In the genomic region with DNA sequence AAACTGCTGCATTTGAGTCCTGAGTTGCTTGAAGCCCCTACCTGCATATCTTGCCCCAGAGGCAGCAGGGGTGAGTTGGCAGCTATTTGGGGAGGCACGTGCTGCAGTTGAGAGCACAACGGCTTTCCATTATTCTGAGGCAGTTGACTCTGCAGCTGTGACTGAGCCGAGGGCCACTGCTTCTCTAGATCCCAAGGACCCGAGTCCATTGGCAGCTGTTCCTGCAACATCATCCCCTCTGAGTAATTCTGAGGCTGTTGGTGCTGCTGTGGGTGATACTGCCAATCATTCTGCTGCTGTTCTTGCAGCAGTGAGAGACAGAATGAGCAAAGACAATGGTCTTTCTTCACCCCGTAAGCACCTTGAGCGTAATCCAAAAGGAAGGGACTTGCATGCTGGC, we compare ENCODE assay signal across 17 cellular contexts. TPM values are rescaled to one million over a fixed set of nuclear protein-coding genes. Genes with fewer than 3 reads are reported as not detected.
DNase-seq lines count a peak whose midpoint lies in the region; ATAC-seq and TF ChIP-seq lines count a peak whose summit lies in the region.
"Had no signal": no experiment of that assay in that cellular context is flagged by ENCODE, and none has a peak within 500 bp of the region (broad histone marks: within the 10 kb centered on the region; RNA-seq: fewer than 3 reads in every experiment).

No MANE protein-coding gene starts in this region.

- no peak overlapping the region for H3K4me3 ChIP-seq in psoas muscle

- H3K4me1 Mint-ChIP-seq in CD4-positive, alpha-beta T cell (ENCODE audit: low read depth): peaks cover 22% of the 10 kb centered on the region

- no peaks in the 10 kb centered on the region for H3K9me3 Mint-ChIP-seq in CD4-positive, alpha-beta T cell
- H3K9me3 Mint-ChIP-seq: CD8-positive, alpha-beta memory T cell had no signal

- H3K27ac ChIP-seq in CD4-positive, alpha-beta T cell (ENCODE audit: low read depth, low read length): no peak overlapping the region
- H3K27ac ChIP-seq in psoas muscle: no peak overlapping the region
- H3K27ac ChIP-seq: HL-60 had no signal

- no peak for DNase-seq in CD4-positive, alpha-beta T cell
- DNase-seq in amygdala (lab: John Stamatoyannopoulos, UW) (peak in 42 of 56 donors; percentile 2 to 71 (median 26)), hypothalamus (lab: John Stamatoyannopoulos, UW) (peak in 27 of 51 donors; percentile 5 to 60 (median 28)), psoas muscle (no peak), AML-193 (lab: John Stamatoyannopoulos, UW) (no peak)
- DNase-seq: CD8-positive, alpha-beta memory T cell; GF-D8; GOT3; KG1; NCI-H1092 treated with DMSO at 0.1 percent for 48 hours; NCI-H187; PC-3 had no signal

- peaks cover 10 to 57% of the 10 kb centered on the region in 2 donors for H3K36me3 ChIP-seq in psoas muscle (ENCODE audit: insufficient read depth in 1 of 2, low read depth in 1 of 2)

- no peak overlapping the region for H3K4me3 Mint-ChIP-seq in CD4-positive, alpha-beta T cell
- H3K4me3 Mint-ChIP-seq: CD8-positive, alpha-beta memory T cell had no signal

- H3K27me3 Mint-ChIP-seq in CD4-positive, alpha-beta T cell: no peaks in the 10 kb centered on the region
- H3K27me3 Mint-ChIP-seq: CD8-positive, alpha-beta memory T cell had no signal

- H3K27ac Mint-ChIP-seq in CD4-positive, alpha-beta T cell: peak overlapping the region; percentile 33

- no peak for TF ChIP-seq CTCF in CD4-positive, alpha-beta T cell (IDR thresholded peaks at IDR 0.05)
- no peak for TF ChIP-seq CTCF in psoas muscle (IDR thresholded peaks at IDR 0.05)

- H3K9me3 ChIP-seq in CD4-positive, alpha-beta T cell (ENCODE audit: control insufficient read depth, low read length): no peaks in the 10 kb centered on the region
- no peaks in the 10 kb centered on the region for H3K9me3 ChIP-seq in psoas muscle

- POLR2A ChIA-PET in CD4-positive, alpha-beta T cell (lab: Charles Lee): interaction anchor here (0.8 kb wide), 1 partner anchor 13 kb away, joined by 6 read pairs; the partner anchor contains the start of genes KARS1 and TERF2IP

- H3K4me1 ChIP-seq in psoas muscle: no peaks in the 10 kb centered on the region

- H3K36me3 Mint-ChIP-seq in CD4-positive, alpha-beta T cell (ENCODE audit: low read depth): peaks cover 36% of the 10 kb centered on the region

- intact Hi-C loops in CD4-positive, alpha-beta T cell (cut with DNase I, micrococcal nuclease): no loop called here
- intact Hi-C loops in psoas muscle (cut with DNase I): no loop called here

- CTCF ChIA-PET in CD4-positive, alpha-beta T cell (lab: Charles Lee): no interaction called here

- WGBS in psoas muscle, 3 donors: 55 to 68% (median 57%) methylated on average over 6 of the region's 6 CpGs

- ATAC-seq in CD4-positive, alpha-beta T cell (ENCODE audit: poor library complexity): no peak
- ATAC-seq in psoas muscle (peak in 3 of 4 donors; percentile 17 to 35 (median 19)), GM21360 (IDR thresholded peaks at IDR 0.05; ENCODE audit: unreplicated experiment) (no peak), HG02642 (IDR thresholded peaks at IDR 0.05; ENCODE audit: poor library complexity, unreplicated experiment) (no peak)
- ATAC-seq: PC-3 had no signal

- no peaks in the 10 kb centered on the region for H3K27me3 ChIP-seq in CD4-positive, alpha-beta T cell (ENCODE audit: control insufficient read depth, insufficient read depth, low read length)
- H3K27me3 ChIP-seq in psoas muscle (ENCODE audit: insufficient read depth in 3 of 3, low read length in 2 of 3): no peaks in the 10 kb centered on the region

RNA-seq across cellular contexts. Expression of gene TERF2IP, which starts 12.7 kb away (rescaled TPM):
- 100 to 1,000 TPM; 122 to 124 TPM for total RNA-seq in CD4-positive, alpha-beta T cell
- 10 to 100 TPM; 48.0 to 59.0 (median 56.6) TPM for total RNA-seq in psoas muscle
- 10 to 100 TPM; 29.8 to 56.5 (median 45.8) TPM for polyA plus RNA-seq in psoas muscle

RNA-seq across cellular contexts. Expression of gene KARS1, which starts 12.9 kb away (rescaled TPM):
- total RNA-seq in CD4-positive, alpha-beta T cell: 100 to 1,000 TPM; 151 to 153 TPM
- 100 to 1,000 TPM; 162 to 185 (median 178) TPM for total RNA-seq in psoas muscle
- 100 to 1,000 TPM; 172 to 232 (median 208) TPM for polyA plus RNA-seq in psoas muscle

RNA-seq across cellular contexts. Expression of gene CPHXL2, which starts 16.5 kb away (rescaled TPM):
- not detected for total RNA-seq in CD4-positive, alpha-beta T cell
- not detected for total RNA-seq in psoas muscle
- not detected for polyA plus RNA-seq in psoas muscle
- total RNA-seq: CD8-positive, alpha-beta memory T cell; MCF 10A; PC-3 had no signal
- polyA plus RNA-seq: BJ; CD8-positive, alpha-beta memory T cell had no signal

RNA-seq across cellular contexts. Expression of gene ADAT1, which starts 37.2 kb away (rescaled TPM):
- total RNA-seq in CD4-positive, alpha-beta T cell: 10 to 100 TPM; 46.7 to 47.6 TPM
- total RNA-seq in psoas muscle: 10 to 100 TPM; 15.6 to 25.3 (median 20.3) TPM
- 10 to 100 TPM in 2 of 3 donors, 1 to 10 TPM in 1; 6.9 to 26.1 (median 14.7) TPM for polyA plus RNA-seq in psoas muscle

RNA-seq across cellular contexts. Expression of gene DUXB, which starts 40.9 kb away (rescaled TPM):
- total RNA-seq in CD4-positive, alpha-beta T cell: not detected
- total RNA-seq in psoas muscle: not detected
- not detected for polyA plus RNA-seq in psoas muscle
- total RNA-seq: CD8-positive, alpha-beta memory T cell; MCF 10A; PC-3 had no signal
- polyA plus RNA-seq: BJ; CD8-positive, alpha-beta memory T cell had no signal

Comparison
In these comparisons a context has a peak if more than half of its experiments do, and no peak if none do; other contexts are left out.
1. ATAC-seq: peak in psoas muscle (3 of 4); none in CD4-positive, alpha-beta T cell (single experiment), GM21360 (single experiment) and HG02642 (single experiment).
2. DNase-seq: peak in amygdala (42 of 56) and hypothalamus (27 of 51); none in CD4-positive, alpha-beta T cell (0 of 10), psoas muscle (0 of 2) and AML-193 (0 of 2).